Comparison of ENCODE assay signal across 8 cellular contexts in the genomic region with DNA sequence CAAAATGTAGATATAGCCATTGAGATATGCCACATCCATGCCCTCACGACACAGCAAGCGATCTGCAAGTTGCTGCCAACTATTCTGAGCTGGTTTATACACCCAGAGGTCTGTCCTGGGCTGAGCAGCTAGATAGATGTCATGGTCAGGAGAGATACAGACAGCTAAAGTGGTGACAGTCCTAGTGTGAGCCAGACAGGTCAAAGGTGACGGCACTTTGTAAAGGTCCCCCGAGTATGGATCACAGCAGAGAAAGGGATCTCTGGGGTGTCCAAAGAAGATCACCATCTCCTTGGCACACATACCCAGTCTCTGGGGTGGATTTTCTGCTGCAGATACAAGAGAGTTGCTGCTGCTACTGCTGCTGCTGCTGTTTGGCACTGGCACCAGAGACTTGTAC. TPM values are rescaled to one million over a fixed set of nuclear protein-coding genes. Genes with fewer than 3 reads are reported as not detected.
A peak's percentile ranks its signal among the peaks of the same experiment; 100 is the strongest.
DNase-seq lines count a peak whose midpoint lies in the region; ATAC-seq and TF ChIP-seq lines count a peak whose summit lies in the region.
"Not testable (repeated sequence)": the region's sequence is repeated elsewhere in the genome, so short reads cannot be mapped to it uniquely, and the experiment has no call there.

No MANE protein-coding gene starts in this region.

- 71 to 87% (median 80%) methylated on average over 4 of the region's 4 CpGs for WGBS in heart left ventricle, 4 donors

- not testable (repeated sequence) for H3K4me1 ChIP-seq in BE2C
- H3K4me1 ChIP-seq in Panc1 (ENCODE audit: control insufficient read depth, insufficient read depth, low read length): peaks cover 19% of the 10 kb centered on the region
- H3K4me1 ChIP-seq in heart left ventricle: peaks cover 0 to 54% (median 35%) of the 10 kb centered on the region in 12 donors

- POLR2A ChIA-PET in Panc1 (lab: Charles Lee): not testable (repeated sequence)
- POLR2A ChIA-PET in naive thymus-derived CD8-positive, alpha-beta T cell (lab: Charles Lee): interaction anchor here (0.7 kb wide), 1 partner anchor 66 kb away, joined by 3 read pairs; no protein-coding TSS in a partner anchor

- CTCF ChIA-PET in Panc1 (lab: Charles Lee); activated CD8-positive, alpha-beta memory T cell treated with anti-CD3 and anti-CD28 coated beads, Interleukin-2, amount 10 ng/mL, durations not matched to agents 7 days and 5 days (lab: Charles Lee): not testable (repeated sequence)

- H3K4me3 ChIP-seq in BE2C (ENCODE audit: low read depth, low read length): peak overlapping the region; percentile 93
- peak overlapping the region; percentile 69 for H3K4me3 ChIP-seq in HFF-Myc (replicated peaks; ENCODE audit: low read depth, low read length)
- H3K4me3 ChIP-seq in Panc1 (ENCODE audit: low read depth in 2 of 2, low read length in 2 of 2): peak overlapping the region; percentile 39 to 68
- H3K4me3 ChIP-seq in heart left ventricle: peak overlapping the region in 7 of 12 donors; percentile 1 to 88 (median 15)

- peak overlapping the region; percentile 6 for H3K27ac Mint-ChIP-seq in activated CD8-positive, alpha-beta memory T cell treated with anti-CD3 and anti-CD28 coated beads, Interleukin-2, amount 10 ng/mL, durations not matched to agents 7 days and 5 days
- peak overlapping the region; percentile 6 to 99 (median 99) for H3K27ac Mint-ChIP-seq in brain
- H3K27ac Mint-ChIP-seq in naive thymus-derived CD8-positive, alpha-beta T cell: peak overlapping the region in 9 of 10 donors; percentile 7 to 96 (median 51)
- not testable (repeated sequence) for H3K27ac Mint-ChIP-seq in stimulated activated naive B cell treated with anti-CD40 and anti-IgM and Interleukin-4, amounts not matched to agents 10 μg/mL and 1 μg/mL and 100 μg/mL, for 72 hours

- intact Hi-C loops in Panc1 (cut with micrococcal nuclease; ENCODE audit: unreplicated experiment): not testable (repeated sequence)
- intact Hi-C loops in heart left ventricle (cut with DNase I): loop anchor here in 4 of 10 donors (5.0 kb wide), 3 partner anchors 61 to 131 kb away; a partner anchor contains a TSS

- not testable (repeated sequence) for TF ChIP-seq POLR2A in heart left ventricle (IDR thresholded peaks at IDR 0.05)

- in situ Hi-C loops in Panc1 (cut with HindIII; ENCODE audit: low pct_unique_long_range_greater_than_20kb, low sequenced_read_pairs): not testable (repeated sequence)

- ATAC-seq in Panc1; activated CD8-positive, alpha-beta memory T cell treated with anti-CD3 and anti-CD28 coated beads, Interleukin-2, amount 10 ng/mL, durations not matched to agents 7 days and 5 days; heart left ventricle; naive thymus-derived CD8-positive, alpha-beta T cell; stimulated activated naive B cell treated with anti-CD40 and anti-IgM and Interleukin-4, amounts not matched to agents 10 μg/mL and 1 μg/mL and 100 μg/mL, for 72 hours (replicated peaks): not testable (repeated sequence)

- H3K27me3 Mint-ChIP-seq in activated CD8-positive, alpha-beta memory T cell treated with anti-CD3 and anti-CD28 coated beads, Interleukin-2, amount 10 ng/mL, durations not matched to agents 7 days and 5 days; naive thymus-derived CD8-positive, alpha-beta T cell; stimulated activated naive B cell treated with anti-CD40 and anti-IgM and Interleukin-4, amounts not matched to agents 10 μg/mL and 1 μg/mL and 100 μg/mL, for 72 hours: not testable (repeated sequence)
- H3K27me3 Mint-ChIP-seq in brain: peaks cover 18% of the 10 kb centered on the region

- H3K36me3 ChIP-seq in BE2C; Panc1 (ENCODE audit: control insufficient read depth, insufficient read depth, low read length); heart left ventricle: not testable (repeated sequence)

- H3K9me3 Mint-ChIP-seq in activated CD8-positive, alpha-beta memory T cell treated with anti-CD3 and anti-CD28 coated beads, Interleukin-2, amount 10 ng/mL, durations not matched to agents 7 days and 5 days (ENCODE audit: low read depth); brain; naive thymus-derived CD8-positive, alpha-beta T cell; stimulated activated naive B cell treated with anti-CD40 and anti-IgM and Interleukin-4, amounts not matched to agents 10 μg/mL and 1 μg/mL and 100 μg/mL, for 72 hours: not testable (repeated sequence)

- not testable (repeated sequence) for H3K9me3 ChIP-seq in BE2C; Panc1 (ENCODE audit: control insufficient read depth, insufficient read depth, low read depth, low read length); heart left ventricle

- H3K27me3 ChIP-seq in BE2C; Panc1 (ENCODE audit: control insufficient read depth, insufficient read depth, low read length); heart left ventricle: not testable (repeated sequence)

- not testable (repeated sequence) for BruUV-seq in Panc1 (replicated peaks; lab: Mats Ljungman, UMichigan)

- not testable (repeated sequence) for DNase-seq in BE2C; HFF-Myc (ENCODE audit: extremely low read depth, low read depth); Panc1 (ENCODE audit: low read depth, low spot score); activated CD8-positive, alpha-beta memory T cell treated with anti-CD3 and anti-CD28 coated beads, Interleukin-2, amount 10 ng/mL, durations not matched to agents 7 days and 5 days; heart left ventricle; naive thymus-derived CD8-positive, alpha-beta T cell; stimulated activated naive B cell treated with anti-CD40 and anti-IgM and Interleukin-4, amounts not matched to agents 10 μg/mL and 1 μg/mL and 100 μg/mL, for 72 hours

- not testable (repeated sequence) for TF ChIP-seq CTCF in BE2C (IDR thresholded peaks at IDR 0.05; ENCODE audit: low read depth, low read length); HFF-Myc (IDR thresholded peaks at IDR 0.05; ENCODE audit: low read depth, low read length, missing control alignments); Panc1 (IDR thresholded peaks at IDR 0.05); brain (conservative IDR thresholded peaks at IDR 0.05); heart left ventricle (IDR thresholded peaks at IDR 0.05)

- H3K4me3 Mint-ChIP-seq in activated CD8-positive, alpha-beta memory T cell treated with anti-CD3 and anti-CD28 coated beads, Interleukin-2, amount 10 ng/mL, durations not matched to agents 7 days and 5 days: peak overlapping the region; percentile 94
- peak overlapping the region; percentile 94 to 98 (median 97) for H3K4me3 Mint-ChIP-seq in brain
- H3K4me3 Mint-ChIP-seq in naive thymus-derived CD8-positive, alpha-beta T cell: peak overlapping the region; percentile 90 to 99 (median 98)
- peak overlapping the region; percentile 69 to 97 for H3K4me3 Mint-ChIP-seq in stimulated activated naive B cell treated with anti-CD40 and anti-IgM and Interleukin-4, amounts not matched to agents 10 μg/mL and 1 μg/mL and 100 μg/mL, for 72 hours

- H3K36me3 Mint-ChIP-seq in activated CD8-positive, alpha-beta memory T cell treated with anti-CD3 and anti-CD28 coated beads, Interleukin-2, amount 10 ng/mL, durations not matched to agents 7 days and 5 days: peaks cover 11% of the 10 kb centered on the region
- peaks cover 40% of the 10 kb centered on the region for H3K36me3 Mint-ChIP-seq in brain
- not testable (repeated sequence) for H3K36me3 Mint-ChIP-seq in naive thymus-derived CD8-positive, alpha-beta T cell
- peaks cover 16 to 24% of the 10 kb centered on the region in 2 donors for H3K36me3 Mint-ChIP-seq in stimulated activated naive B cell treated with anti-CD40 and anti-IgM and Interleukin-4, amounts not matched to agents 10 μg/mL and 1 μg/mL and 100 μg/mL, for 72 hours

- peaks cover 35% of the 10 kb centered on the region for H3K4me1 Mint-ChIP-seq in activated CD8-positive, alpha-beta memory T cell treated with anti-CD3 and anti-CD28 coated beads, Interleukin-2, amount 10 ng/mL, durations not matched to agents 7 days and 5 days
- peaks cover 66% of the 10 kb centered on the region for H3K4me1 Mint-ChIP-seq in brain
- H3K4me1 Mint-ChIP-seq in naive thymus-derived CD8-positive, alpha-beta T cell: peaks cover 17 to 55% (median 51%) of the 10 kb centered on the region in 4 donors
- peaks cover 24 to 38% of the 10 kb centered on the region in 2 donors for H3K4me1 Mint-ChIP-seq in stimulated activated naive B cell treated with anti-CD40 and anti-IgM and Interleukin-4, amounts not matched to agents 10 μg/mL and 1 μg/mL and 100 μg/mL, for 72 hours

- not testable (repeated sequence) for H3K27ac ChIP-seq in Panc1 (ENCODE audit: low read length)
- peak overlapping the region in 2 of 12 donors; percentile 23 to 35 for H3K27ac ChIP-seq in heart left ventricle

RNA-seq across cellular contexts. Expression of a gene that starts 1.4 kb away (rescaled TPM):
- polyA plus RNA-seq in BE2C (2012; ENCODE audit: insufficient read depth, insufficient read length, low read depth): 28.2 TPM
- 7.9 TPM for total RNA-seq in Panc1 (2021; ENCODE audit: unreplicated experiment)
- polyA plus RNA-seq in Panc1 (2012; ENCODE audit: insufficient read length): 5.6 TPM
- 1 to 10 TPM; 5.7 to 7.2 TPM for total RNA-seq in activated CD8-positive, alpha-beta memory T cell treated with anti-CD3 and anti-CD28 coated beads, Interleukin-2, amount 10 ng/mL, durations not matched to agents 7 days and 5 days
- polyA plus RNA-seq in brain (ENCODE audit: insufficient read depth, low read depth, low replicate concordance): 6.1 TPM
- total RNA-seq in heart left ventricle: 10 to 100 TPM in 2 of 9 donors, 1 to 10 TPM in 7; 6.1 to 11.9 (median 6.7) TPM
- polyA plus RNA-seq in heart left ventricle: 1 to 10 TPM; 3.3 to 3.4 TPM
- 1 to 10 TPM; 5.4 to 5.7 TPM for total RNA-seq in naive thymus-derived CD8-positive, alpha-beta T cell
- polyA plus RNA-seq in naive thymus-derived CD8-positive, alpha-beta T cell: 1 to 10 TPM; 2.3 to 4.9 (median 4.4) TPM

Comparison
In these comparisons a context has a peak if more than half of its experiments do, and no peak if none do; other contexts are left out.
1. H3K4me3 ChIP-seq: peak in every context shown above with its lines; median percentile 93 in BE2C; 69 in HFF-Myc; 54 in Panc1; 15 in heart left ventricle.